25 cellular contexts compared by ENCODE assay signal in the genomic region with DNA sequence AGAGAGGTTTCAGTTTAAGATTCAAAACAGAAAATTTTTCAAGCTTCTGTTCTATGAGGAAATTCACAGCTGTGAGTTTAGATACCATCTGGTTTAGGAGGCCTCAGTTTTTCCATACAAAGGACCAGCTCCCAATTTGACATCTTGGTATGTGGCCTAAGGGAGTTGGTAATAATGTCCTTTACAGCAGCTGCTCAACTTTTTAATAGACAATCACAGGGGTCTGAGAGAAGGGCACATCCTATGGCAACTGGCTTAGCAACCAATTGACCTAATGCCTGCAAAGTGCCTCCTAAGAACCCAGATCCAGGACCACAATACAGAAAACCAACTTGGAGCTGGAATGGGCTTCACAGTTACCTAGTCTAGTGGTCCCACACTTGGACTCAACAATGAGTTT.
"Had no signal": no experiment of that assay in that cellular context is flagged by ENCODE, and none has a peak within 500 bp of the region (broad histone marks: within the 10 kb centered on the region; RNA-seq: fewer than 3 reads in every experiment).

No MANE protein-coding gene starts in this region.

- H3K27me3 ChIP-seq: esophagus squamous epithelium, heart right ventricle, left lung, right lobe of liver, stomach, thyroid gland, vagina had no signal

- H3K79me2 ChIP-seq: parathyroid adenoma had no signal

- H2AFZ ChIP-seq: parathyroid adenoma had no signal

- H3K9me3 ChIP-seq: thyroid gland had no signal

- H3K4me3 ChIP-seq: coronary artery, esophagus squamous epithelium, heart right ventricle, left lung, right lobe of liver, smooth muscle cell, stomach, thyroid gland, vagina had no signal

- H3K36me3 ChIP-seq: esophagus squamous epithelium, heart right ventricle, left lung, right lobe of liver, stomach, thyroid gland, vagina had no signal

- H3K4me3 Mint-ChIP-seq: natural killer cell; stimulated activated effector memory CD8-positive, alpha-beta T cell treated with anti-CD3 and anti-CD28 coated beads, Interleukin-12 subunit alpha, Interleukin-12 subunit beta, amount 100 ng/mL, for 72 hours had no signal

- H3K4me1 ChIP-seq: esophagus squamous epithelium, heart right ventricle, left lung, parathyroid adenoma, right lobe of liver, stomach, thyroid gland, vagina had no signal

- H3K27me3 Mint-ChIP-seq: progenitor cell of endocrine pancreas had no signal

- H3K9ac ChIP-seq: parathyroid adenoma had no signal

- DNase-seq: dermis blood vessel endothelial cell; effector memory CD4-positive, alpha-beta T cell; erythroblast; esophagus squamous epithelium; foreskin melanocyte; glutamatergic neuron; heart right ventricle; hippocampal formation; left cardiac atrium; left lung; mesenchymal stem cell; midbrain; natural killer cell; right lobe of liver; stimulated activated CD4-positive, alpha-beta T cell treated with anti-CD3 and anti-CD28 coated beads, Interleukin-2, amount 100 ng/mL, for 24 hours; stimulated activated CD4-positive, alpha-beta T cell treated with anti-CD3 and anti-CD28 coated beads, Interleukin-4, amount 100 ng/mL, for 24 hours; stimulated activated naive CD4-positive, alpha-beta T cell treated with Interleukin-2 at 50 U/mL for 16 hours; stomach; thyroid gland had no signal

- H3K27ac ChIP-seq: coronary artery, esophagus squamous epithelium, heart right ventricle, left lung, parathyroid adenoma, right lobe of liver, stomach, thyroid gland, vagina had no signal

- H3K36me3 Mint-ChIP-seq: stimulated activated effector memory CD8-positive, alpha-beta T cell treated with anti-CD3 and anti-CD28 coated beads, Interleukin-12 subunit alpha, Interleukin-12 subunit beta, amount 100 ng/mL, for 72 hours had no signal

- H3K27ac Mint-ChIP-seq: natural killer cell; progenitor cell of endocrine pancreas; stimulated activated effector memory CD8-positive, alpha-beta T cell treated with anti-CD3 and anti-CD28 coated beads, Interleukin-12 subunit alpha, Interleukin-12 subunit beta, amount 100 ng/mL, for 72 hours had no signal

- H3K4me1 Mint-ChIP-seq: natural killer cell; stimulated activated effector memory CD8-positive, alpha-beta T cell treated with anti-CD3 and anti-CD28 coated beads, Interleukin-12 subunit alpha, Interleukin-12 subunit beta, amount 100 ng/mL, for 72 hours had no signal

- ATAC-seq: heart right ventricle; left cardiac atrium; left lung; natural killer cell; right lobe of liver; stimulated activated effector memory CD8-positive, alpha-beta T cell treated with anti-CD3 and anti-CD28 coated beads, Interleukin-12 subunit alpha, Interleukin-12 subunit beta, amount 100 ng/mL, for 72 hours had no signal

- H3K4me2 ChIP-seq: smooth muscle cell had no signal
